26 cellular contexts compared by ENCODE assay signal in genomic region chr10:112823604-112824003, GRCh38.
"Had no signal": no experiment of that assay in that cellular context is flagged by ENCODE, and none has a peak within 500 bp of the region (broad histone marks: within the 10 kb centered on the region; RNA-seq: fewer than 3 reads in every experiment).

No MANE protein-coding gene starts in this region.

- H3K9me3 ChIP-seq: mucosa of descending colon, right lobe of liver, stomach, thyroid gland had no signal

- H3K27ac ChIP-seq: coronary artery, parathyroid adenoma, right lobe of liver, stomach, thyroid gland had no signal

- H3K4me3 Mint-ChIP-seq: effector memory CD8-positive, alpha-beta T cell; immature natural killer cell; memory B cell; mesothelial cell of epicardium; naive B cell; natural killer cell treated with Interleukin-12 subunit alpha and Interleukin-12 subunit beta and Interleukin-15 and Interleukin-18, amount 100 ng/mL, for 72 hours; neural crest cell had no signal

- H3K79me2 ChIP-seq: parathyroid adenoma had no signal

- ATAC-seq: effector memory CD8-positive, alpha-beta T cell; left lobe of liver; natural killer cell treated with Interleukin-12 subunit alpha and Interleukin-12 subunit beta and Interleukin-15 and Interleukin-18, amount 100 ng/mL, for 72 hours; right lobe of liver had no signal

- H3K36me3 Mint-ChIP-seq: natural killer cell treated with Interleukin-12 subunit alpha and Interleukin-12 subunit beta and Interleukin-15 and Interleukin-18, amount 100 ng/mL, for 72 hours had no signal

- H2AFZ ChIP-seq: parathyroid adenoma had no signal

- H3K27me3 ChIP-seq: right lobe of liver, stomach, thyroid gland had no signal

- FAIRE-seq: endometrium, frontal cortex, small intestine had no signal

- H3K27ac Mint-ChIP-seq: effector memory CD8-positive, alpha-beta T cell; immature natural killer cell; memory B cell; mesothelial cell of epicardium; naive B cell; natural killer cell treated with Interleukin-12 subunit alpha and Interleukin-12 subunit beta and Interleukin-15 and Interleukin-18, amount 100 ng/mL, for 72 hours had no signal

- H3K27me3 Mint-ChIP-seq: effector memory CD8-positive, alpha-beta T cell; memory B cell; naive B cell; natural killer cell treated with Interleukin-12 subunit alpha and Interleukin-12 subunit beta and Interleukin-15 and Interleukin-18, amount 100 ng/mL, for 72 hours; progenitor cell of endocrine pancreas had no signal

- H3K36me3 ChIP-seq: right lobe of liver, stomach, thyroid gland had no signal

- H3K9ac ChIP-seq: parathyroid adenoma had no signal

- H3K4me1 Mint-ChIP-seq: memory B cell, mesothelial cell of epicardium had no signal

- DNase-seq: effector memory CD8-positive, alpha-beta T cell; erythroblast; hypothalamus; immature natural killer cell; islet precursor cell; mucosa of descending colon; naive B cell; right lobe of liver; small intestine; stimulated activated CD4-positive, alpha-beta T cell treated with anti-CD3 and anti-CD28 coated beads, Interleukin-15, amount 100 ng/mL, for 24 hours; stimulated activated CD4-positive, alpha-beta T cell treated with anti-CD3 and anti-CD28 coated beads, Interleukin-2, amount 100 ng/mL, for 48 hours; stimulated activated naive CD4-positive, alpha-beta T cell treated with Interleukin-2 at 50 U/mL for 16 hours; stomach; thyroid gland; trophoblast cell had no signal

- H3K4me3 ChIP-seq: coronary artery, lung, mucosa of descending colon, right lobe of liver, stomach, thyroid gland had no signal

- H3K4me1 ChIP-seq: thyroid gland had no signal

- H3K9me3 Mint-ChIP-seq: effector memory CD8-positive, alpha-beta T cell; immature natural killer cell; memory B cell; mesothelial cell of epicardium; naive B cell; natural killer cell treated with Interleukin-12 subunit alpha and Interleukin-12 subunit beta and Interleukin-15 and Interleukin-18, amount 100 ng/mL, for 72 hours; neural crest cell had no signal
